8 cellular contexts compared by ENCODE assay signal in genomic region chr21:43609501-43610340, GRCh38. TPM values are rescaled to one million over a fixed set of nuclear protein-coding genes. Genes with fewer than 3 reads are reported as not detected.
DNase-seq lines count a peak whose midpoint lies in the region; ATAC-seq and TF ChIP-seq lines count a peak whose summit lies in the region.

No MANE protein-coding gene starts in this region.

- intact Hi-C loops in Calu3 (cut with micrococcal nuclease; ENCODE audit: unreplicated experiment) = no loop called here

- ATAC-seq in activated CD8-positive, alpha-beta memory T cell treated with anti-CD3 and anti-CD28 coated beads, Interleukin-2, amount 10 ng/mL, durations not matched to agents 7 days and 5 days = no peak
- ATAC-seq in HG03565 (IDR thresholded peaks at IDR 0.05; ENCODE audit: unreplicated experiment) = no peak

- peak overlapping the region; percentile 84 for H3K27ac Mint-ChIP-seq in Calu3 (ENCODE audit: unreplicated experiment)
- H3K27ac Mint-ChIP-seq in activated CD8-positive, alpha-beta memory T cell treated with anti-CD3 and anti-CD28 coated beads, Interleukin-2, amount 10 ng/mL, durations not matched to agents 7 days and 5 days = no peak overlapping the region

- H3K4me3 Mint-ChIP-seq in Calu3 (ENCODE audit: low read depth, unreplicated experiment) = peak overlapping the region; percentile 29
- H3K4me3 Mint-ChIP-seq in activated CD8-positive, alpha-beta memory T cell treated with anti-CD3 and anti-CD28 coated beads, Interleukin-2, amount 10 ng/mL, durations not matched to agents 7 days and 5 days = no peak overlapping the region

- CTCF ChIA-PET in Calu3 (lab: Charles Lee) = interaction anchor here (0.6 to 1.3 kb wide), 3 partner anchors 9 to 43 kb away, joined by 4 read pairs; no protein-coding TSS in a partner anchor
- CTCF ChIA-PET in activated CD8-positive, alpha-beta memory T cell treated with anti-CD3 and anti-CD28 coated beads, Interleukin-2, amount 10 ng/mL, durations not matched to agents 7 days and 5 days (lab: Charles Lee) = no interaction called here

- no peaks in the 10 kb centered on the region for H3K27me3 Mint-ChIP-seq in Calu3 (ENCODE audit: unreplicated experiment)
- H3K27me3 Mint-ChIP-seq in activated CD8-positive, alpha-beta memory T cell treated with anti-CD3 and anti-CD28 coated beads, Interleukin-2, amount 10 ng/mL, durations not matched to agents 7 days and 5 days = peaks cover 11% of the 10 kb centered on the region

- peaks cover 24% of the 10 kb centered on the region for H3K4me1 Mint-ChIP-seq in Calu3 (ENCODE audit: low read depth, unreplicated experiment)
- H3K4me1 Mint-ChIP-seq in activated CD8-positive, alpha-beta memory T cell treated with anti-CD3 and anti-CD28 coated beads, Interleukin-2, amount 10 ng/mL, durations not matched to agents 7 days and 5 days = peaks cover 21% of the 10 kb centered on the region

- no TSS peak for BruUV-seq in Calu3 (replicated peaks; lab: Mats Ljungman, UMichigan)

- in situ Hi-C loops in astrocyte of the cerebellum (cut with HindIII; ENCODE audit: low sequenced_read_pairs) = no loop called here

- H3K9me3 Mint-ChIP-seq in Calu3 (ENCODE audit: low read depth, unreplicated experiment) = no peaks in the 10 kb centered on the region
- H3K9me3 Mint-ChIP-seq in activated CD8-positive, alpha-beta memory T cell treated with anti-CD3 and anti-CD28 coated beads, Interleukin-2, amount 10 ng/mL, durations not matched to agents 7 days and 5 days (ENCODE audit: low read depth) = no peaks in the 10 kb centered on the region

- H3K4me3 ChIP-seq in astrocyte of the cerebellum (ENCODE audit: low read depth, low read length) = no peak overlapping the region

- DNase-seq in Calu3 (peak; percentile 63), NCI-H2029 treated with DMSO at 0.1 percent for 48 hours (lab: John Stamatoyannopoulos, UW) (peak; percentile 93), astrocyte of the cerebellum (ENCODE audit: low read depth) (peak; percentile 83), lung microvascular endothelial cell (ENCODE audit: low read depth in 2 of 2) (peak; percentile 82 to 92), T-helper 1 cell (no peak), AG08395 (ENCODE audit: low spot score) (no peak)
- DNase-seq in activated CD8-positive, alpha-beta memory T cell treated with anti-CD3 and anti-CD28 coated beads, Interleukin-2, amount 10 ng/mL, durations not matched to agents 7 days and 5 days = no peak

- no peaks in the 10 kb centered on the region for H3K36me3 Mint-ChIP-seq in Calu3 (ENCODE audit: insufficient read depth, unreplicated experiment)
- H3K36me3 Mint-ChIP-seq in activated CD8-positive, alpha-beta memory T cell treated with anti-CD3 and anti-CD28 coated beads, Interleukin-2, amount 10 ng/mL, durations not matched to agents 7 days and 5 days = no peaks in the 10 kb centered on the region

- TF ChIP-seq CTCF in Calu3 (IDR thresholded peaks at IDR 0.05; ENCODE audit: unreplicated experiment) = no peak
- no peak for TF ChIP-seq CTCF in astrocyte of the cerebellum (IDR thresholded peaks at IDR 0.05; ENCODE audit: low read depth, low read length, missing control alignments)

RNA-seq across cellular contexts. Expression of gene HSF2BP, which starts 49.6 kb away (rescaled TPM):
- total RNA-seq in Calu3 (2022) (0.95 and 1.5 TPM in 2 replicates), lung microvascular endothelial cell (0.20 and 0.44 TPM in 2 replicates)
- under 1 TPM; 0.21 to 0.47 TPM for total RNA-seq in activated CD8-positive, alpha-beta memory T cell treated with anti-CD3 and anti-CD28 coated beads, Interleukin-2, amount 10 ng/mL, durations not matched to agents 7 days and 5 days

RNA-seq across cellular contexts. Expression of gene RRP1B, which starts 49.6 kb away (rescaled TPM):
- total RNA-seq in Calu3 (2022) = 24.6 and 26.0 TPM in 2 replicates
- total RNA-seq in lung microvascular endothelial cell = 14.6 and 20.8 TPM in 2 replicates
- 10 to 100 TPM; 49.1 to 50.4 TPM for total RNA-seq in activated CD8-positive, alpha-beta memory T cell treated with anti-CD3 and anti-CD28 coated beads, Interleukin-2, amount 10 ng/mL, durations not matched to agents 7 days and 5 days

Comparison
In these comparisons a context has a peak if more than half of its experiments do, and no peak if none do; other contexts are left out.
1. DNase-seq: peak in Calu3 (single experiment), NCI-H2029 treated with DMSO at 0.1 percent for 48 hours (single experiment), astrocyte of the cerebellum (single experiment) and lung microvascular endothelial cell (2 of 2); none in T-helper 1 cell (0 of 5), AG08395 (single experiment) and activated CD8-positive, alpha-beta memory T cell treated with anti-CD3 and anti-CD28 coated beads, Interleukin-2, amount 10 ng/mL, durations not matched to agents 7 days and 5 days (single experiment).